12 cellular contexts compared by ENCODE assay signal in the genomic region with DNA sequence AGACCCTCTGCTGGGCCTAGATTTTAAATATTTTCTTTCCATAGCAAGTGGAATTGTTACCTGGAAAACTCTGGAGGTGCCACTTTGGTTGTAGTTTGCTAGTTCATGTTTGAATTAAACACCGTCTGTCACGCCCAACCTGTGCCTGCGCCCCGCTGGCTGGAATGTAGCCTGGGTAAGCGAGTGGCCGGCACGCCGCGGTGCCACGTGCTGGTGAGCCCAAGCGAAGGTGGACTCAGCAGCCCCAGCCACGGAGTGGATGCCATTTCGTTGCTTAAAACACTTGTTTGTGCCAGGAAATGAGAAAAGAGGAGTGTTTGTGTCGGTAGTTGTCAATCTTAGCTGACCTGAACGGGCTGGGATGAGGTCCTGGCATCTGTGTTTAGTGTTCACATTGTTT. TPM values are rescaled to one million over a fixed set of nuclear protein-coding genes. Genes with fewer than 3 reads are reported as not detected.
DNase-seq lines count a peak whose midpoint lies in the region; ATAC-seq, FAIRE-seq and TF ChIP-seq lines count a peak whose summit lies in the region.
"Had no signal": no experiment of that assay in that cellular context is flagged by ENCODE, and none has a peak within 500 bp of the region (broad histone marks: within the 10 kb centered on the region; RNA-seq: fewer than 3 reads in every experiment).

No MANE protein-coding gene starts in this region.

- H3K4me1 Mint-ChIP-seq in activated naive CD8-positive, alpha-beta T cell treated with anti-CD3 and anti-CD28 coated beads for 36 hours, result peaks cover 23% of the 10 kb centered on the region
- H3K4me1 Mint-ChIP-seq in mesothelial cell of epicardium, result peaks cover 12% of the 10 kb centered on the region
- H3K4me1 Mint-ChIP-seq in stimulated activated naive B cell treated with anti-CD40 and anti-IgM and Interleukin-4, amounts not matched to agents 10 μg/mL and 1 μg/mL and 100 μg/mL, for 72 hours, result peaks cover 17 to 30% of the 10 kb centered on the region in 2 donors

- no peak for TF ChIP-seq POLR2A in GM12892 (IDR thresholded peaks at IDR 0.05; ENCODE audit: low read depth, low read length)

- CTCF ChIA-PET in A673 (lab: Charles Lee), result no interaction called here

- peaks cover 7% of the 10 kb centered on the region for H3K36me3 Mint-ChIP-seq in activated naive CD8-positive, alpha-beta T cell treated with anti-CD3 and anti-CD28 coated beads for 36 hours
- peaks cover 2% of the 10 kb centered on the region for H3K36me3 Mint-ChIP-seq in mesothelial cell of epicardium
- H3K36me3 Mint-ChIP-seq in stimulated activated naive B cell treated with anti-CD40 and anti-IgM and Interleukin-4, amounts not matched to agents 10 μg/mL and 1 μg/mL and 100 μg/mL, for 72 hours, result peaks cover 2 to 19% of the 10 kb centered on the region in 2 donors

- H3K27ac Mint-ChIP-seq in activated naive CD8-positive, alpha-beta T cell treated with anti-CD3 and anti-CD28 coated beads for 36 hours, result no peak overlapping the region
- peak overlapping the region; percentile 59 for H3K27ac Mint-ChIP-seq in mesothelial cell of epicardium
- no peak overlapping the region for H3K27ac Mint-ChIP-seq in stimulated activated naive B cell treated with anti-CD40 and anti-IgM and Interleukin-4, amounts not matched to agents 10 μg/mL and 1 μg/mL and 100 μg/mL, for 72 hours

- TSS peak; percentile 21 for BruUV-seq in A673 (replicated peaks; lab: Mats Ljungman, UMichigan)

- FAIRE-seq in GM12892 (lab: Jason Lieb, UNC), result no peak
- FAIRE-seq: D721Med had no signal

- no peak overlapping the region for H2AFZ ChIP-seq in DND-41 (ENCODE audit: low read depth, low read length)

- peak overlapping the region; percentile 94 for H3K4me2 ChIP-seq in DND-41 (ENCODE audit: insufficient read depth, low read length)

- peaks cover 17% of the 10 kb centered on the region for H3K36me3 ChIP-seq in A673 (ENCODE audit: insufficient read depth, low read length, poor library complexity, severe bottlenecking)
- H3K36me3 ChIP-seq in DND-41 (ENCODE audit: insufficient read depth, low read length), result peaks cover 22% of the 10 kb centered on the region

- H3K27me3 ChIP-seq in A673 (replicated peaks; ENCODE audit: insufficient read depth, low read depth, low read length, poor library complexity) (no peaks in the 10 kb centered on the region), DND-41 (ENCODE audit: insufficient read depth, low read length, poor library complexity) (no peaks in the 10 kb centered on the region)

- POLR2A ChIA-PET in A673 (lab: Charles Lee; ENCODE audit: low non-redundant PET), result no interaction called here

- peaks cover 10% of the 10 kb centered on the region for H3K4me1 ChIP-seq in A673 (ENCODE audit: insufficient read depth, low read length, poor library complexity, severe bottlenecking)
- H3K4me1 ChIP-seq in DND-41 (ENCODE audit: insufficient read depth, low read length), result peaks cover 32% of the 10 kb centered on the region

- no peak for TF ChIP-seq CTCF in A673 (conservative IDR thresholded peaks at IDR 0.05; ENCODE audit: low read depth, low read length)
- TF ChIP-seq CTCF in DND-41 (IDR thresholded peaks at IDR 0.05; ENCODE audit: borderline replicate concordance, extremely low read depth, low read length, poor library complexity, severe bottlenecking), result no peak
- TF ChIP-seq CTCF in mesothelial cell of epicardium (IDR thresholded peaks at IDR 0.05; ENCODE audit: unreplicated experiment), result no peak

- no peak overlapping the region for H3K4me3 ChIP-seq in A673 (ENCODE audit: low read depth, low read length, poor library complexity, severe bottlenecking)
- H3K4me3 ChIP-seq in DND-41 (ENCODE audit: low read depth in 1 of 2, low read length in 2 of 2), result no peak overlapping the region

- intact Hi-C loops in A673 (cut with micrococcal nuclease; ENCODE audit: unreplicated experiment), result no loop called here

- H3K79me2 ChIP-seq in DND-41 (ENCODE audit: insufficient read depth, low read length), result peaks cover 76% of the 10 kb centered on the region

- DNase-seq in A673 (ENCODE audit: low spot score) (no peak), DND-41 (no peak), mesothelial cell of epicardium (ENCODE audit: low spot score in 2 of 2, unreplicated experiment in 2 of 2) (no peak), GM12892 (ENCODE audit: insufficient read length) (no peak)
- DNase-seq in activated naive CD8-positive, alpha-beta T cell treated with anti-CD3 and anti-CD28 coated beads for 36 hours, result no peak
- no peak for DNase-seq in stimulated activated naive B cell treated with anti-CD40 and anti-IgM and Interleukin-4, amounts not matched to agents 10 μg/mL and 1 μg/mL and 100 μg/mL, for 72 hours
- DNase-seq: amniotic stem cell, hippocampal formation, NCI-H446 treated with DMSO at 0.1 percent for 48 hours had no signal

- peak overlapping the region; percentile 5 for H3K27ac ChIP-seq in A673 (ENCODE audit: low read depth, low read length, poor library complexity, severe bottlenecking)
- no peak overlapping the region for H3K27ac ChIP-seq in DND-41 (ENCODE audit: low read length)

- H3K9ac ChIP-seq in DND-41 (ENCODE audit: low read depth, low read length), result peak overlapping the region; percentile 77; the same call in 1 of the 2 replicates

- no peak for ATAC-seq in DND-41 (ENCODE audit: insufficient read depth, low read depth)
- ATAC-seq in stimulated activated naive B cell treated with anti-CD40 and anti-IgM and Interleukin-4, amounts not matched to agents 10 μg/mL and 1 μg/mL and 100 μg/mL, for 72 hours (replicated peaks), result no peak
- ATAC-seq in HG03521 (IDR thresholded peaks at IDR 0.05; ENCODE audit: unreplicated experiment), result no peak
- no peak for ATAC-seq in HG02870 (IDR thresholded peaks at IDR 0.05; ENCODE audit: unreplicated experiment)

- peak overlapping the region; percentile 51 for H3K4me3 Mint-ChIP-seq in activated naive CD8-positive, alpha-beta T cell treated with anti-CD3 and anti-CD28 coated beads for 36 hours
- H3K4me3 Mint-ChIP-seq in mesothelial cell of epicardium, result peak overlapping the region; percentile 49
- no peak overlapping the region for H3K4me3 Mint-ChIP-seq in stimulated activated naive B cell treated with anti-CD40 and anti-IgM and Interleukin-4, amounts not matched to agents 10 μg/mL and 1 μg/mL and 100 μg/mL, for 72 hours

- H3K27me3 Mint-ChIP-seq in activated naive CD8-positive, alpha-beta T cell treated with anti-CD3 and anti-CD28 coated beads for 36 hours, result no peaks in the 10 kb centered on the region
- no peaks in the 10 kb centered on the region for H3K27me3 Mint-ChIP-seq in mesothelial cell of epicardium (ENCODE audit: low read depth)
- no peaks in the 10 kb centered on the region for H3K27me3 Mint-ChIP-seq in stimulated activated naive B cell treated with anti-CD40 and anti-IgM and Interleukin-4, amounts not matched to agents 10 μg/mL and 1 μg/mL and 100 μg/mL, for 72 hours

- H3K9me3 ChIP-seq in A673 (ENCODE audit: low read depth, low read length, poor library complexity, severe bottlenecking) (no peaks in the 10 kb centered on the region), DND-41 (ENCODE audit: insufficient read depth, low read length, severe bottlenecking) (no peaks in the 10 kb centered on the region)

- peaks cover 60% of the 10 kb centered on the region for H4K20me1 ChIP-seq in DND-41 (ENCODE audit: insufficient read depth, low read length)

- no peaks in the 10 kb centered on the region for H3K9me3 Mint-ChIP-seq in activated naive CD8-positive, alpha-beta T cell treated with anti-CD3 and anti-CD28 coated beads for 36 hours
- no peaks in the 10 kb centered on the region for H3K9me3 Mint-ChIP-seq in mesothelial cell of epicardium
- no peaks in the 10 kb centered on the region for H3K9me3 Mint-ChIP-seq in stimulated activated naive B cell treated with anti-CD40 and anti-IgM and Interleukin-4, amounts not matched to agents 10 μg/mL and 1 μg/mL and 100 μg/mL, for 72 hours

RNA-seq across cellular contexts. Expression of gene GET4, which starts 2.7 kb away (rescaled TPM):
- total RNA-seq in A673 (2021), result 49.7 and 51.9 TPM in 2 replicates
- total RNA-seq in activated naive CD8-positive, alpha-beta T cell treated with anti-CD3 and anti-CD28 coated beads for 36 hours, result 10 to 100 TPM; 35.2 to 39.6 TPM
- 67.9 to 77.6 TPM (median 72.2 TPM) in 3 replicates for total RNA-seq in mesothelial cell of epicardium
- 18.8 TPM for polyA plus RNA-seq in GM12892 (2012; ENCODE audit: missing spikeins)

RNA-seq across cellular contexts. Expression of gene SUN1, which starts 46.8 kb away (rescaled TPM):
- total RNA-seq in A673 (2021) (189 and 203 TPM in 2 replicates), mesothelial cell of epicardium (199 to 201 TPM (median 200 TPM) in 3 replicates)
- 10 to 100 TPM; 50.1 to 53.4 TPM for total RNA-seq in activated naive CD8-positive, alpha-beta T cell treated with anti-CD3 and anti-CD28 coated beads for 36 hours
- polyA plus RNA-seq in GM12892 (2012; ENCODE audit: missing spikeins), result 57.6 TPM

Comparison
In these comparisons a context has a peak if more than half of its experiments do, and no peak if none do; other contexts are left out.
1. H3K4me3 Mint-ChIP-seq: peak in activated naive CD8-positive, alpha-beta T cell treated with anti-CD3 and anti-CD28 coated beads for 36 hours (single experiment) and mesothelial cell of epicardium (single experiment); none in stimulated activated naive B cell treated with anti-CD40 and anti-IgM and Interleukin-4, amounts not matched to agents 10 μg/mL and 1 μg/mL and 100 μg/mL, for 72 hours (0 of 2).